7 cellular contexts compared by ENCODE assay signal in the genomic region with DNA sequence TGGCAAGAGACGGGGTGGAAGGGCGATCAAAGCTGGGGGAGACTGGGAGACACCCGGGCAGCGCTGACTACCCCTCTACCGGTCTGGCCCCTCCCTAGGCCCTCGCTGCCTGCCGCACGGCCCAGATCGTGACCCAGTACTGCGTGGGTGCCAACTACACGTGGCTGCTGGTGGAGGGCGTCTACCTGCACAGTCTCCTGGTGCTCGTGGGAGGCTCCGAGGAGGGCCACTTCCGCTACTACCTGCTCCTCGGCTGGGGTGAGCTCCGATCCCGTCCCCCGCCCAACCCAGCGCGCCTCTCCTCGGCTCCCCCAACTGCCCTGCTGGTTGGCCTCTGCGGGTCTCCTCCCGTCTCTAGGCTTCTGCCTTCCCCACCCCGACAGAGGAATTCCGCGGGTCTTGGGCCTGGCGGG. TPM values are rescaled to one million over a fixed set of nuclear protein-coding genes. Genes with fewer than 3 reads are reported as not detected.
DNase-seq lines count a peak whose midpoint lies in the region; ATAC-seq, FAIRE-seq and TF ChIP-seq lines count a peak whose summit lies in the region.

No MANE protein-coding gene starts in this region.

- no peak for TF ChIP-seq POLR2A in endothelial cell of umbilical vein (IDR thresholded peaks at IDR 0.05; ENCODE audit: low read depth, low read length)

- peak overlapping the region; percentile 99 for H2AFZ ChIP-seq in GM23338
- H2AFZ ChIP-seq in endothelial cell of umbilical vein (ENCODE audit: low read depth, low read length), result peak overlapping the region; percentile 48
- peak overlapping the region; percentile 0 for H2AFZ ChIP-seq in trophoblast cell (ENCODE audit: insufficient read depth, low read length, poor library complexity)

- no peaks in the 10 kb centered on the region; the same call in 2 of the 3 replicates for H3K9me3 Mint-ChIP-seq in GM23338

- no peak overlapping the region for H3K9ac ChIP-seq in endothelial cell of umbilical vein (replicated peaks; ENCODE audit: extremely low read depth, insufficient read depth, low read length)
- H3K9ac ChIP-seq in trophoblast cell (ENCODE audit: low read length), result peak overlapping the region; percentile 55

- no peak overlapping the region for H3K4ac ChIP-seq in trophoblast cell (ENCODE audit: low read depth, low read length)

- no peak overlapping the region for H4K91ac ChIP-seq in trophoblast cell (ENCODE audit: low read depth, low read length)

- intact Hi-C loops in endothelial cell of umbilical vein (cut with micrococcal nuclease), result no loop called here

- H3K36me3 Mint-ChIP-seq in GM23338 (ENCODE audit: low read depth), result no peaks in the 10 kb centered on the region

- H3K9me2 ChIP-seq in GM23338 (ENCODE audit: insufficient read depth), result no peaks in the 10 kb centered on the region

- CTCF ChIA-PET in endothelial cell of umbilical vein (lab: Charles Lee), result interaction anchor here (0.8 to 5.3 kb wide), 8 partner anchors 9 to 118 kb away, joined by 3 to 55 read pairs (median 4); partner anchors contain the start of genes QPCTL and SNRPD2

- H3K4me3 ChIP-seq in GM23338 (peak overlapping the region; percentile 71), endothelial cell of umbilical vein (replicated peaks in 1 of 3; ENCODE audit: insufficient read depth in 1 of 3, low read depth in 1 of 3, low read length in 3 of 3) (peak overlapping the region in 1 of 3 experiments; percentile 12), trophoblast cell (ENCODE audit: low read depth, low read length) (peak overlapping the region; percentile 62)

- H3K27me3 ChIP-seq in GM23338 (ENCODE audit: insufficient read depth) (peaks cover 23% of the 10 kb centered on the region), endothelial cell of umbilical vein (ENCODE audit: control insufficient read depth in 2 of 2, insufficient read depth in 2 of 2, low read length in 2 of 2) (peaks cover 0 to 2% of the 10 kb centered on the region in 2 experiments), trophoblast cell (ENCODE audit: insufficient read depth, low read length) (no peaks in the 10 kb centered on the region)

- ATAC-seq in GM23338 (peak; percentile 65), HG03135 (IDR thresholded peaks at IDR 0.05; ENCODE audit: unreplicated experiment) (no peak), HG03039 (IDR thresholded peaks at IDR 0.05; ENCODE audit: unreplicated experiment) (no peak), GM18498 (IDR thresholded peaks at IDR 0.05; ENCODE audit: unreplicated experiment) (no peak)
- ATAC-seq in activated CD4-positive, CD25-positive, alpha-beta regulatory T cell treated with anti-CD3 and anti-CD28 coated beads, Interleukin-2, amount 50 U/mL, for 24 hours, result peak; percentile 55 to 57

- H3K27me3 Mint-ChIP-seq in GM23338 (ENCODE audit: insufficient read depth, low read depth, poor library complexity), result peaks cover 36% of the 10 kb centered on the region

- POLR2A ChIA-PET in endothelial cell of umbilical vein (lab: Charles Lee), result interaction anchor here (0.8 kb wide), 1 partner anchor 15 kb away, joined by 3 read pairs; no protein-coding TSS in a partner anchor

- peak overlapping the region; percentile 5 for H4K8ac ChIP-seq in trophoblast cell (ENCODE audit: low read depth, low read length)

- no peaks in the 10 kb centered on the region for H3K9me3 ChIP-seq in endothelial cell of umbilical vein (replicated peaks; ENCODE audit: control insufficient read depth, insufficient read depth, low read length)
- peaks cover 2% of the 10 kb centered on the region for H3K9me3 ChIP-seq in trophoblast cell (ENCODE audit: insufficient read depth, low read depth, low read length)

- no peak overlapping the region for H3K27ac ChIP-seq in GM23338 (ENCODE audit: low read depth)
- H3K27ac ChIP-seq in endothelial cell of umbilical vein (ENCODE audit: insufficient read depth, low read depth, low read length), result no peak overlapping the region
- H3K27ac ChIP-seq in trophoblast cell (ENCODE audit: low read depth, low read length), result no peak overlapping the region

- no peak overlapping the region for H2BK5ac ChIP-seq in trophoblast cell (ENCODE audit: low read depth, low read length, poor library complexity)

- BruUV-seq in endothelial cell of umbilical vein (replicated peaks; lab: Mats Ljungman, UMichigan), result no TSS peak

- no peaks in the 10 kb centered on the region for H3K36me3 ChIP-seq in GM23338 (ENCODE audit: insufficient read depth)
- H3K36me3 ChIP-seq in endothelial cell of umbilical vein (ENCODE audit: control insufficient read depth in 2 of 2, extremely low read depth in 1 of 2, insufficient read depth in 2 of 2, low read length in 2 of 2), result no peaks in the 10 kb centered on the region
- H3K36me3 ChIP-seq in trophoblast cell (ENCODE audit: control insufficient read depth in 1 of 2, insufficient read depth in 2 of 2, low read length in 2 of 2), result no peaks in the 10 kb centered on the region

- no CpG with 5 or more reads among the region's 28 CpGs for WGBS in trophoblast cell (ENCODE audit: extremely low coverage, insufficient coverage, insufficient read length)

- TF ChIP-seq CTCF in GM23338 (conservative IDR thresholded peaks at IDR 0.05; ENCODE audit: low read depth in 2 of 2) (no peak), endothelial cell of umbilical vein (IDR thresholded peaks at IDR 0.05; ENCODE audit: extremely low read depth in 1 of 2, insufficient read depth in 1 of 2, low read depth in 1 of 2, low read length in 2 of 2) (no peak)

- no peak overlapping the region for H2BK120ac ChIP-seq in trophoblast cell (ENCODE audit: insufficient read depth, low read length, poor library complexity)

- H3K4me2 ChIP-seq in GM23338 (peak overlapping the region; percentile 95), endothelial cell of umbilical vein (ENCODE audit: insufficient read depth, low read length) (no peak overlapping the region), trophoblast cell (ENCODE audit: low read length) (peak overlapping the region; percentile 80)

- no peak for FAIRE-seq in endothelial cell of umbilical vein (lab: Jason Lieb, UNC)

- H3K18ac ChIP-seq in trophoblast cell (ENCODE audit: low read length), result no peak overlapping the region

- DNase-seq in GM23338 (ENCODE audit: low spot score) (peak; percentile 87), endothelial cell of umbilical vein (ENCODE audit: low read depth, low spot score) (no peak), trophoblast cell (peak in 1 of 2 donors; percentile 10)

- no peak overlapping the region for H4K12ac ChIP-seq in trophoblast cell (ENCODE audit: low read depth, low read length)

- H3K4me1 ChIP-seq in GM23338 (ENCODE audit: insufficient read depth) (peaks cover 6% of the 10 kb centered on the region; the same call in 1 of the 2 replicates), endothelial cell of umbilical vein (ENCODE audit: control insufficient read depth, extremely low read depth, insufficient read depth, low read length) (peaks cover 10% of the 10 kb centered on the region), trophoblast cell (ENCODE audit: control insufficient read depth in 1 of 2, insufficient read depth in 2 of 2, low read length in 2 of 2) (peaks cover 7 to 11% of the 10 kb centered on the region in 2 experiments)

- H2BK12ac ChIP-seq in trophoblast cell (ENCODE audit: low read length), result no peak overlapping the region

- H3K14ac ChIP-seq in trophoblast cell (ENCODE audit: low read length), result no peak overlapping the region

- no peak overlapping the region for H3K27ac Mint-ChIP-seq in GM23338

- no peaks in the 10 kb centered on the region for H3K79me2 ChIP-seq in GM23338 (replicated peaks; ENCODE audit: insufficient read depth)
- no peaks in the 10 kb centered on the region for H3K79me2 ChIP-seq in endothelial cell of umbilical vein (ENCODE audit: control insufficient read depth, insufficient read depth, low read length)
- H3K79me2 ChIP-seq in trophoblast cell (ENCODE audit: control insufficient read depth, insufficient read depth, low read length, poor library complexity), result no peaks in the 10 kb centered on the region

- no peak overlapping the region for H2AK5ac ChIP-seq in trophoblast cell (ENCODE audit: low read length)

- H3K9me1 ChIP-seq in endothelial cell of umbilical vein (replicated peaks; ENCODE audit: control insufficient read depth, extremely low read depth, insufficient read depth, low read length), result no peaks in the 10 kb centered on the region

- no peaks in the 10 kb centered on the region; the same call in 1 of the 2 replicates for H4K20me1 ChIP-seq in GM23338 (replicated peaks; ENCODE audit: insufficient read depth)
- H4K20me1 ChIP-seq in endothelial cell of umbilical vein (replicated peaks; ENCODE audit: control insufficient read depth, extremely low read depth, insufficient read depth, low read length), result no peaks in the 10 kb centered on the region

- peaks cover 9% of the 10 kb centered on the region for H3K79me1 ChIP-seq in trophoblast cell (ENCODE audit: low read length)

- H3K4me1 Mint-ChIP-seq in GM23338, result peaks cover 9% of the 10 kb centered on the region

- H3K23ac ChIP-seq in trophoblast cell (ENCODE audit: low read length), result peak overlapping the region; percentile 20

- H3K4me3 Mint-ChIP-seq in GM23338, result peak overlapping the region; percentile 87

- dilution Hi-C loops in endothelial cell of umbilical vein (cut with MboI; ENCODE audit: extremely low pct_ligation_motif_present, low sequenced_read_pairs), result no loop called here

- H3F3A ChIP-seq in GM23338 (replicated peaks; ENCODE audit: low read depth), result peaks cover 20% of the 10 kb centered on the region

RNA-seq across cellular contexts. Expression of gene GIPR, which starts 8.8 kb away (rescaled TPM):
- 0.19 and 0.42 TPM in 2 replicates for total RNA-seq in GM23338 (2014; rRNA removed; shearing (Covaris generic))
- polyA plus RNA-seq in GM23338 (2016; fragmentation: Nextera tagmentation; extraction: Ambion mirVana), result 1.2 and 1.4 TPM in 2 replicates
- total RNA-seq in endothelial cell of umbilical vein, result not detected in 2 replicates
- not detected in 2 replicates for polyA plus RNA-seq in endothelial cell of umbilical vein
- polyA plus RNA-seq in endothelial cell of umbilical vein (2011; cell fraction: cytosol; rRNA removed), result not detected in 2 replicates
- 0.04 and 0.07 TPM in 2 replicates for polyA plus RNA-seq in endothelial cell of umbilical vein (2011; cell fraction: nucleus; rRNA removed)
- not detected in 2 replicates for polyA plus RNA-seq in endothelial cell of umbilical vein (2012)
- polyA minus RNA-seq in endothelial cell of umbilical vein, result 0.12 and 1.9 TPM in 2 replicates
- not detected for polyA minus RNA-seq in endothelial cell of umbilical vein (2011; cell fraction: cytosol; rRNA and poly(A)+ RNA removed)
- polyA minus RNA-seq in endothelial cell of umbilical vein (2011; cell fraction: nucleus; rRNA and poly(A)+ RNA removed), result 0.19 TPM in 1 of 2 replicates, not detected in the other
- 0.60 and 0.99 TPM in 2 replicates for polyA plus RNA-seq in trophoblast cell (2013)

RNA-seq across cellular contexts. Expression of gene SNRPD2, which starts 14.9 kb away (rescaled TPM):
- total RNA-seq in GM23338 (2014; rRNA removed; shearing (Covaris generic)), result 169 and 226 TPM in 2 replicates
- 1,375 and 1,400 TPM in 2 replicates for polyA plus RNA-seq in GM23338 (2016; fragmentation: Nextera tagmentation; extraction: Ambion mirVana)
- total RNA-seq in endothelial cell of umbilical vein, result 519 and 532 TPM in 2 replicates
- 406 and 512 TPM in 2 replicates for polyA plus RNA-seq in endothelial cell of umbilical vein
- polyA plus RNA-seq in endothelial cell of umbilical vein (2011; cell fraction: cytosol; rRNA removed), result 648 and 876 TPM in 2 replicates
- polyA plus RNA-seq in endothelial cell of umbilical vein (2011; cell fraction: nucleus; rRNA removed), result 199 and 204 TPM in 2 replicates
- 523 and 699 TPM in 2 replicates for polyA plus RNA-seq in endothelial cell of umbilical vein (2012)
- polyA minus RNA-seq in endothelial cell of umbilical vein, result 216 and 235 TPM in 2 replicates
- polyA minus RNA-seq in endothelial cell of umbilical vein (2011; cell fraction: cytosol; rRNA and poly(A)+ RNA removed), result 64.3 TPM
- polyA minus RNA-seq in endothelial cell of umbilical vein (2011; cell fraction: nucleus; rRNA and poly(A)+ RNA removed), result 23.7 and 27.2 TPM in 2 replicates
- polyA plus RNA-seq in trophoblast cell (2013), result 1,318 and 1,337 TPM in 2 replicates

RNA-seq across cellular contexts. Expression of gene QPCTL, which starts 15.6 kb away (rescaled TPM):
- total RNA-seq in GM23338 (2014; rRNA removed; shearing (Covaris generic)), result 23.0 and 26.2 TPM in 2 replicates
- polyA plus RNA-seq in GM23338 (2016; fragmentation: Nextera tagmentation; extraction: Ambion mirVana) (8.6 and 10.6 TPM in 2 replicates), endothelial cell of umbilical vein (22.5 and 26.0 TPM in 2 replicates)
- 15.3 and 17.6 TPM in 2 replicates for total RNA-seq in endothelial cell of umbilical vein
- 13.4 and 14.5 TPM in 2 replicates for polyA plus RNA-seq in endothelial cell of umbilical vein (2011; cell fraction: cytosol; rRNA removed)
- 19.3 and 20.3 TPM in 2 replicates for polyA plus RNA-seq in endothelial cell of umbilical vein (2011; cell fraction: nucleus; rRNA removed)
- 9.4 and 12.6 TPM in 2 replicates for polyA plus RNA-seq in endothelial cell of umbilical vein (2012)
- 12.0 and 15.8 TPM in 2 replicates for polyA minus RNA-seq in endothelial cell of umbilical vein
- polyA minus RNA-seq in endothelial cell of umbilical vein (2011; cell fraction: cytosol; rRNA and poly(A)+ RNA removed), result 11.7 TPM
- polyA minus RNA-seq in endothelial cell of umbilical vein (2011; cell fraction: nucleus; rRNA and poly(A)+ RNA removed), result 3.7 and 3.8 TPM in 2 replicates
- 10.0 and 10.1 TPM in 2 replicates for polyA plus RNA-seq in trophoblast cell (2013)

RNA-seq across cellular contexts. Expression of gene EML2, which starts 37.7 kb away (rescaled TPM):
- total RNA-seq in GM23338 (2014; rRNA removed; shearing (Covaris generic)), result 28.9 and 33.9 TPM in 2 replicates
- polyA plus RNA-seq in GM23338 (2016; fragmentation: Nextera tagmentation; extraction: Ambion mirVana) (7.1 and 8.0 TPM in 2 replicates), endothelial cell of umbilical vein (23.3 and 23.8 TPM in 2 replicates)
- 27.4 and 28.9 TPM in 2 replicates for total RNA-seq in endothelial cell of umbilical vein
- 13.7 and 15.6 TPM in 2 replicates for polyA plus RNA-seq in endothelial cell of umbilical vein (2011; cell fraction: cytosol; rRNA removed)
- polyA plus RNA-seq in endothelial cell of umbilical vein (2011; cell fraction: nucleus; rRNA removed), result 88.8 and 100 TPM in 2 replicates
- 17.1 and 22.3 TPM in 2 replicates for polyA plus RNA-seq in endothelial cell of umbilical vein (2012)
- polyA minus RNA-seq in endothelial cell of umbilical vein, result 22.2 and 38.8 TPM in 2 replicates
- 28.3 TPM for polyA minus RNA-seq in endothelial cell of umbilical vein (2011; cell fraction: cytosol; rRNA and poly(A)+ RNA removed)
- polyA minus RNA-seq in endothelial cell of umbilical vein (2011; cell fraction: nucleus; rRNA and poly(A)+ RNA removed), result 18.9 and 24.5 TPM in 2 replicates
- 15.0 and 16.5 TPM in 2 replicates for polyA plus RNA-seq in trophoblast cell (2013)

RNA-seq across cellular contexts. Expression of gene FBXO46, which starts 53.8 kb away (rescaled TPM):
- total RNA-seq in GM23338 (2014; rRNA removed; shearing (Covaris generic)), result 34.4 and 35.8 TPM in 2 replicates
- polyA plus RNA-seq in GM23338 (2016; fragmentation: Nextera tagmentation; extraction: Ambion mirVana), result 9.4 and 12.0 TPM in 2 replicates
- total RNA-seq in endothelial cell of umbilical vein, result 18.3 and 21.2 TPM in 2 replicates
- 7.7 and 7.8 TPM in 2 replicates for polyA plus RNA-seq in endothelial cell of umbilical vein
- polyA plus RNA-seq in endothelial cell of umbilical vein (2011; cell fraction: cytosol; rRNA removed), result 2.8 and 4.9 TPM in 2 replicates
- 16.6 and 19.7 TPM in 2 replicates for polyA plus RNA-seq in endothelial cell of umbilical vein (2011; cell fraction: nucleus; rRNA removed)
- polyA plus RNA-seq in endothelial cell of umbilical vein (2012), result 5.8 and 6.7 TPM in 2 replicates
- 3.1 and 6.1 TPM in 2 replicates for polyA minus RNA-seq in endothelial cell of umbilical vein
- polyA minus RNA-seq in endothelial cell of umbilical vein (2011; cell fraction: cytosol; rRNA and poly(A)+ RNA removed), result 9.2 TPM
- polyA minus RNA-seq in endothelial cell of umbilical vein (2011; cell fraction: nucleus; rRNA and poly(A)+ RNA removed), result 8.7 and 11.6 TPM in 2 replicates
- polyA plus RNA-seq in trophoblast cell (2013), result 21.9 and 23.0 TPM in 2 replicates

Comparison
In these comparisons a context has a peak if more than half of its experiments do, and no peak if none do; other contexts are left out.
1. ATAC-seq: peak in GM23338 (single experiment) and activated CD4-positive, CD25-positive, alpha-beta regulatory T cell treated with anti-CD3 and anti-CD28 coated beads, Interleukin-2, amount 50 U/mL, for 24 hours (2 of 2); none in HG03135 (single experiment), HG03039 (single experiment) and GM18498 (single experiment).
2. H2AFZ ChIP-seq: peak in every context shown above with its lines; median percentile 99 in GM23338; 48 in endothelial cell of umbilical vein; 0 in trophoblast cell.